In genomic region chr5:14120176-14120575, GRCh38 we compare ENCODE assay signal across 32 cellular contexts.
"Had no signal": no experiment of that assay in that cellular context is flagged by ENCODE, and none has a peak within 500 bp of the region (broad histone marks: within the 10 kb centered on the region; RNA-seq: fewer than 3 reads in every experiment).

No MANE protein-coding gene starts in this region.

- ATAC-seq: activated CD8-positive, alpha-beta memory T cell treated with anti-CD3 and anti-CD28 coated beads, Interleukin-2, amount 10 ng/mL, durations not matched to agents 7 days and 5 days; activated T-cell treated with anti-CD3 and anti-CD28 coated beads, Interleukin-2, amount 50 U/mL, for 72 hours; activated T-helper 17 cell treated with anti-CD3 and anti-CD28 coated beads, Interleukin-2, amount 50 U/mL, for 72 hours had no signal

- H3K27ac ChIP-seq: brain microvascular endothelial cell, Peyer's patch, WERI-Rb-1 had no signal

- DNase-seq: activated CD4-positive, alpha-beta memory T cell treated with anti-CD3 and anti-CD28 coated beads, Interleukin-2, amount 10 ng/mL, durations not matched to agents 7 days and 5 days; activated CD4-positive, alpha-beta T cell treated with anti-CD3 and anti-CD28 coated beads for 1 hour; activated CD4-positive, alpha-beta T cell treated with anti-CD3 and anti-CD28 coated beads for 48 hours; activated CD4-positive, CD25-positive, alpha-beta regulatory T cell; activated CD8-positive, alpha-beta memory T cell treated with anti-CD3 and anti-CD28 coated beads for 24 hours; activated CD8-positive, alpha-beta memory T cell treated with anti-CD3 and anti-CD28 coated beads, Interleukin-2, amount 10 ng/mL, durations not matched to agents 7 days and 5 days; activated effector memory CD4-positive, alpha-beta T cell treated with anti-CD3 and anti-CD28 coated beads, Interleukin-2, amount 50 U/mL, for 16 hours; activated naive CD4-positive, alpha-beta T cell; activated naive CD4-positive, alpha-beta T cell treated with anti-CD3 and anti-CD28 coated beads, Interleukin-2, amount 50 U/mL, for 16 hours; activated naive CD8-positive, alpha-beta T cell treated with anti-CD3 and anti-CD28 coated beads for 36 hours; activated T-cell treated with anti-CD3 and anti-CD28 coated beads, Interleukin-2, amount 50 U/mL, for 1 hour; activated T-cell treated with anti-CD3 and anti-CD28 coated beads, Interleukin-2, amount 50 U/mL, for 72 hours; amniotic stem cell; aorta; brain microvascular endothelial cell; Karpas-422; KBM-7; MG63; MV-4-11; NCI-H1092; NCI-H1436 treated with DMSO at 0.1 percent for 48 hours; NCI-H1694 treated with DMSO at 0.1 percent for 48 hours; NCI-H2081; NCI-H345; NCI-H524 treated with DMSO at 0.1 percent for 48 hours; Peyer's patch; RPMI8226; SW 1271; T-helper 1 cell; T1000; WERI-Rb-1 had no signal

- H3K4me1 ChIP-seq: Peyer's patch had no signal

- H3K4me3 ChIP-seq: MG63, Peyer's patch had no signal

- H3K27me3 ChIP-seq: brain microvascular endothelial cell, MG63, Peyer's patch had no signal

- H3K9me3 ChIP-seq: MG63, Peyer's patch had no signal

- H3K36me3 ChIP-seq: brain microvascular endothelial cell, MG63, Peyer's patch, WERI-Rb-1 had no signal
